Comparison of ENCODE assay signal across 35 cellular contexts in genomic region chr7:109076561-109076960, GRCh38.
"Had no signal": no experiment of that assay in that cellular context is flagged by ENCODE, and none has a peak within 500 bp of the region (broad histone marks: within the 10 kb centered on the region; RNA-seq: fewer than 3 reads in every experiment).

No MANE protein-coding gene starts in this region.

- H3K4me3 ChIP-seq: MG63 had no signal

- H3K9ac ChIP-seq: KMS-11 had no signal

- H3K36me3 ChIP-seq: MG63 had no signal

- DNase-seq: Karpas-422, Kasumi-1, MG63, MM.1S, NCI-H1048, NCI-H1092, NCI-H1092 treated with DMSO at 0.1 percent for 48 hours, NCI-H1105, NCI-H1105 treated with DMSO at 0.1 percent for 48 hours, NCI-H1417 treated with DMSO at 0.1 percent for 48 hours, NCI-H1436, NCI-H1436 treated with DMSO at 0.1 percent for 48 hours, NCI-H146, NCI-H1694, NCI-H1694 treated with DMSO at 0.1 percent for 48 hours, NCI-H187, NCI-H187 treated with DMSO at 0.1 percent for 48 hours, NCI-H1930, NCI-H2029, NCI-H2029 treated with DMSO at 0.1 percent for 48 hours, NCI-H2081, NCI-H2081 treated with DMSO at 0.1 percent for 48 hours, NCI-H2107, NCI-H2171, NCI-H2171 treated with DMSO at 0.1 percent for 48 hours, NCI-H2227 treated with DMSO at 0.1 percent for 48 hours, NCI-H226, NCI-H345, NCI-H446, NCI-H446 treated with DMSO at 0.1 percent for 48 hours, NCI-H510A, NCI-H510A treated with DMSO at 0.1 percent for 48 hours, NCI-H524, NCI-H524 treated with DMSO at 0.1 percent for 48 hours had no signal

- H3K27ac ChIP-seq: KMS-11 had no signal

- H3K9me3 ChIP-seq: MG63 had no signal

- H3K27me3 ChIP-seq: MG63 had no signal

- H3K4me2 ChIP-seq: KMS-11 had no signal
